In the genomic region with DNA sequence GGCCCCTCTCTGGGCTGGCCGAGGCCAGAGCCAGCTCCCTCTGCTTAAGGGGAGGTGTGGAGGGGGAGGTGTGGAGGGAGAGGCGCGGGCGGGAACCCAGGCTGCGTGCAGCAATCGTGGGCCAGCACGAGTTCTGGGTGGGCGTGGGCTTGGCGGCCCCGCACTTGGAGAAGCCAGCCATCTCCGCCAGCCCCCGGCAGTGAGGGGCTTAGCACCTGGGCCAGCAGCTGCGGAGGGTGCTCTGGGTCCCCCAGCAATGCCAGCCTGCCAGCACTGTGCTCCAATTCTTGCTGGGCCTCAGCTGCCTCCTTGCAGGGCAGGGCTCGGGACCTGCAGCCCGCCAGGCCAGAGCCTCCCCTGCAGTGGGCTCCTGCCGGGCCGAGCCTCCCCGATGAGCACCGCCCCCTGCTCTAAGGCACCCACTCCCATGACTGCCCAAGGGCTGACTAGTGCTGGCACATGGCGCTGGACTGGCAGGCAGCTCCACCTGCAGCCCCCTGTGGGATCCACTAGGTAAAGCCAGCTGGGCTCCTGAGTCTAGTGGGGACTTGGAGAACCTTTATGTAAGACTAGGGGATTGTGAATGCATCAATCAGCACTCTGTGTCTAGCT, we compare ENCODE assay signal across 17 cellular contexts.
DNase-seq lines count a peak whose midpoint lies in the region; ATAC-seq and TF ChIP-seq lines count a peak whose summit lies in the region.
"Had no signal": no experiment of that assay in that cellular context is flagged by ENCODE, and none has a peak within 500 bp of the region (broad histone marks: within the 10 kb centered on the region; RNA-seq: fewer than 3 reads in every experiment).

No MANE protein-coding gene starts in this region.

- no peaks in the 10 kb centered on the region for H3K4me1 Mint-ChIP-seq in stimulated activated naive CD8-positive, alpha-beta T cell treated with anti-CD3 and anti-CD28 coated beads, Interleukin-15, amount 100 ng/mL, for 72 hours

- peaks cover 7% of the 10 kb centered on the region for H3K27me3 Mint-ChIP-seq in stimulated activated naive CD8-positive, alpha-beta T cell treated with anti-CD3 and anti-CD28 coated beads, Interleukin-15, amount 100 ng/mL, for 72 hours
- H3K27me3 Mint-ChIP-seq: CD4-positive, alpha-beta memory T cell had no signal

- H3K27ac Mint-ChIP-seq in stimulated activated naive CD8-positive, alpha-beta T cell treated with anti-CD3 and anti-CD28 coated beads, Interleukin-15, amount 100 ng/mL, for 72 hours: no peak overlapping the region
- H3K27ac Mint-ChIP-seq: CD4-positive, alpha-beta memory T cell had no signal

- H3K36me3 ChIP-seq in neuronal stem cell (replicated peaks in 1 of 2; ENCODE audit: control insufficient read depth in 2 of 2, insufficient read depth in 2 of 2, low read length in 2 of 2) (no peaks in the 10 kb centered on the region), WERI-Rb-1 (no peaks in the 10 kb centered on the region)

- ATAC-seq in Right ventricle myocardium inferior (no peak), left ventricle myocardium superior (no peak), GM19035 (IDR thresholded peaks at IDR 0.05; ENCODE audit: unreplicated experiment) (no peak)
- peak; percentile 20 for ATAC-seq in stimulated activated naive CD8-positive, alpha-beta T cell treated with anti-CD3 and anti-CD28 coated beads, Interleukin-15, amount 100 ng/mL, for 72 hours
- no peak for ATAC-seq in stimulated activated naive CD8-positive, alpha-beta T cell treated with anti-CD3 and anti-CD28 coated beads, Interleukin-15, Interleukin-2, amounts not matched to agents 100 U/mL and 50 U/mL, for 24 hours
- ATAC-seq: GM12878 had no signal

- H3K4me1 ChIP-seq in neuronal stem cell (ENCODE audit: control insufficient read depth in 2 of 2, insufficient read depth in 1 of 2, low read depth in 1 of 2, low read length in 2 of 2): no peaks in the 10 kb centered on the region

- H3K4me2 ChIP-seq in neuronal stem cell (ENCODE audit: insufficient read depth, low read length, poor library complexity, severe bottlenecking): no peak overlapping the region

- no CpG with 5 or more reads among the region's 20 CpGs for WGBS in neuronal stem cell (ENCODE audit: extremely low coverage in 2 of 2, insufficient read length in 2 of 2, insufficient replicate concordance in 1 of 2), 2 donors

- peak; percentile 58 for DNase-seq in Right ventricle myocardium inferior (ENCODE audit: missing footprints)
- no peak for DNase-seq in left ventricle myocardium superior
- DNase-seq in stimulated activated naive CD8-positive, alpha-beta T cell treated with anti-CD3 and anti-CD28 coated beads, Interleukin-15, amount 100 ng/mL, for 72 hours: no peak
- DNase-seq in stimulated activated naive CD8-positive, alpha-beta T cell treated with anti-CD3 and anti-CD28 coated beads, Interleukin-15, Interleukin-2, amounts not matched to agents 100 U/mL and 50 U/mL, for 24 hours: no peak
- DNase-seq in neuronal stem cell (ENCODE audit: low spot score): no peak
- no peak for DNase-seq in WERI-Rb-1
- DNase-seq: 8988T, C1 segment of cervical spinal cord, COR-L47, DMS153, DND-41, GDM1, GOT3, HCEC 1CT had no signal

- no peak for TF ChIP-seq CTCF in WERI-Rb-1 (IDR thresholded peaks at IDR 0.05; ENCODE audit: low read depth, low read length)

- H3K4me3 Mint-ChIP-seq in stimulated activated naive CD8-positive, alpha-beta T cell treated with anti-CD3 and anti-CD28 coated beads, Interleukin-15, amount 100 ng/mL, for 72 hours: no peak overlapping the region
- H3K4me3 Mint-ChIP-seq: CD4-positive, alpha-beta memory T cell had no signal

- H3K79me1 ChIP-seq in neuronal stem cell (ENCODE audit: low read depth, low read length): no peaks in the 10 kb centered on the region

- peak overlapping the region; percentile 53 for H3K18ac ChIP-seq in neuronal stem cell (ENCODE audit: low read length)

- H4K91ac ChIP-seq in neuronal stem cell (ENCODE audit: low read depth, low read length, poor library complexity): no peak overlapping the region

- H2BK120ac ChIP-seq in neuronal stem cell (ENCODE audit: low read depth, low read length): no peak overlapping the region

- H3K9me3 Mint-ChIP-seq in stimulated activated naive CD8-positive, alpha-beta T cell treated with anti-CD3 and anti-CD28 coated beads, Interleukin-15, amount 100 ng/mL, for 72 hours: no peaks in the 10 kb centered on the region
- H3K9me3 Mint-ChIP-seq: CD4-positive, alpha-beta memory T cell had no signal

- intact Hi-C loops in Right ventricle myocardium inferior (cut with DNase I) (loop anchor here (10.0 kb wide), 1 partner anchor 510 kb away; no protein-coding TSS in a partner anchor), left ventricle myocardium superior (cut with micrococcal nuclease) (loop anchor here (10.0 kb wide), 1 partner anchor 270 kb away; no protein-coding TSS in a partner anchor)

- no peak overlapping the region for H2BK15ac ChIP-seq in neuronal stem cell (ENCODE audit: low read length)

- H2BK12ac ChIP-seq in neuronal stem cell (ENCODE audit: low read length): no peak overlapping the region

- no peak overlapping the region for H4K8ac ChIP-seq in neuronal stem cell (ENCODE audit: low read depth, low read length)

- H3K27ac ChIP-seq in neuronal stem cell (replicated peaks; ENCODE audit: low read length) (no peak overlapping the region), WERI-Rb-1 (no peak overlapping the region)

- H3K4me3 ChIP-seq in neuronal stem cell (ENCODE audit: low read length in 2 of 2): no peak overlapping the region
- H3K4me3 ChIP-seq in WERI-Rb-1 (ENCODE audit: low read depth, low read length): no peak overlapping the region
- H3K4me3 ChIP-seq: GM12878 had no signal

- H3K23ac ChIP-seq in neuronal stem cell (ENCODE audit: low read depth, low read length, poor library complexity): no peak overlapping the region

- peaks cover 0 to 1% of the 10 kb centered on the region in 2 donors for H3K9me3 ChIP-seq in neuronal stem cell (replicated peaks in 1 of 2; ENCODE audit: control insufficient read depth in 2 of 2, insufficient read depth in 1 of 2, low read depth in 1 of 2, low read length in 2 of 2)
- H3K9me3 ChIP-seq in WERI-Rb-1 (ENCODE audit: severe bottlenecking): peaks cover 6% of the 10 kb centered on the region

- H2AFZ ChIP-seq in neuronal stem cell (ENCODE audit: low read length): no peak overlapping the region

- H2BK5ac ChIP-seq in neuronal stem cell (ENCODE audit: low read length): no peak overlapping the region

- no peak overlapping the region for H2AK5ac ChIP-seq in neuronal stem cell (ENCODE audit: low read depth, low read length)

- no peak overlapping the region for H3K14ac ChIP-seq in neuronal stem cell (ENCODE audit: low read length)

- H3K4ac ChIP-seq in neuronal stem cell (ENCODE audit: low read length): no peak overlapping the region

- H3K9ac ChIP-seq in neuronal stem cell (ENCODE audit: low read depth, low read length, poor library complexity): no peak overlapping the region

- H3K27me3 ChIP-seq in neuronal stem cell (ENCODE audit: control insufficient read depth in 3 of 3, insufficient read depth in 3 of 3, low read depth in 1 of 3, low read length in 3 of 3): no peaks in the 10 kb centered on the region
- peaks cover 75% of the 10 kb centered on the region for H3K27me3 ChIP-seq in WERI-Rb-1 (ENCODE audit: insufficient read depth, low read depth, severe bottlenecking)
